14 cellular contexts compared by ENCODE assay signal in genomic region chr5:172446336-172447051, GRCh38. TPM values are rescaled to one million over a fixed set of nuclear protein-coding genes. Genes with fewer than 3 reads are reported as not detected.
A peak's percentile ranks its signal among the peaks of the same experiment; 100 is the strongest.
DNase-seq lines count a peak whose midpoint lies in the region; TF ChIP-seq lines count a peak whose summit lies in the region.
"Had no signal": no experiment of that assay in that cellular context is flagged by ENCODE, and none has a peak within 500 bp of the region (broad histone marks: within the 10 kb centered on the region; RNA-seq: fewer than 3 reads in every experiment).

No MANE protein-coding gene starts in this region.

- no peak overlapping the region for H4K8ac ChIP-seq in H9 (replicated peaks; ENCODE audit: insufficient read length, low read depth, low read length)
- peak overlapping the region; percentile 28 for H4K8ac ChIP-seq in mesenchymal stem cell (ENCODE audit: low read length)

- H3K4me1 Mint-ChIP-seq in H9 (peaks cover 32 to 50% of the 10 kb centered on the region in 2 experiments), endothelial cell (ENCODE audit: unreplicated experiment) (peaks cover 20% of the 10 kb centered on the region)
- peaks cover 12% of the 10 kb centered on the region for H3K4me1 Mint-ChIP-seq in activated T-helper 1 cell treated with anti-CD3 and anti-CD28 coated beads, Interleukin-12 subunit alpha, Interleukin-12 subunit beta, Interleukin-2, Interleukin-4 antibody, amounts not matched to agents 30 ng/mL and 10 ng/mL and 1 ng/mL, durations not matched to agents 14 hours and 24 hours and 36 hours (ENCODE audit: low read depth)

- H4K20me1 ChIP-seq in H9 (ENCODE audit: control insufficient read depth, insufficient read depth, insufficient read length) = no peaks in the 10 kb centered on the region

- peak overlapping the region in 1 of 2 experiments; percentile 63 for H3K4me3 ChIP-seq in mesenchymal stem cell (ENCODE audit: insufficient read depth in 1 of 2, low read depth in 1 of 2, low read length in 2 of 2)
- H3K4me3 ChIP-seq in stomach = peak overlapping the region in 2 of 4 donors; percentile 11 to 27

- H3K14ac ChIP-seq in H9 (ENCODE audit: insufficient read depth, low read length) (no peak overlapping the region), mesenchymal stem cell (ENCODE audit: low read length in 2 of 2) (peak overlapping the region in 1 of 2 experiments; percentile 64)

- H3K79me1 ChIP-seq in H9 (ENCODE audit: insufficient read depth, low read depth, low read length, poor library complexity, severe bottlenecking) (peaks cover 11% of the 10 kb centered on the region), mesenchymal stem cell (replicated peaks; ENCODE audit: low read length, poor library complexity, severe bottlenecking) (peaks cover 9% of the 10 kb centered on the region)

- no peak overlapping the region for H2BK15ac ChIP-seq in H9 (ENCODE audit: low read depth, low read length)
- H2BK15ac ChIP-seq in mesenchymal stem cell (ENCODE audit: low read depth, poor library complexity, severe bottlenecking) = no peak overlapping the region

- H3K4me3 Mint-ChIP-seq in H9 = no peak overlapping the region; a peak in 1 of 5 replicates
- H3K4me3 Mint-ChIP-seq in endothelial cell (ENCODE audit: unreplicated experiment) = no peak overlapping the region
- H3K4me3 Mint-ChIP-seq in activated T-helper 1 cell treated with anti-CD3 and anti-CD28 coated beads, Interleukin-12 subunit alpha, Interleukin-12 subunit beta, Interleukin-2, Interleukin-4 antibody, amounts not matched to agents 30 ng/mL and 10 ng/mL and 1 ng/mL, durations not matched to agents 14 hours and 24 hours and 36 hours = no peak overlapping the region
- H3K4me3 Mint-ChIP-seq: natural killer cell had no signal

- H3K9me3 Mint-ChIP-seq in H9 (no peaks in the 10 kb centered on the region), endothelial cell (ENCODE audit: unreplicated experiment) (no peaks in the 10 kb centered on the region)
- H3K9me3 Mint-ChIP-seq in activated T-helper 1 cell treated with anti-CD3 and anti-CD28 coated beads, Interleukin-12 subunit alpha, Interleukin-12 subunit beta, Interleukin-2, Interleukin-4 antibody, amounts not matched to agents 30 ng/mL and 10 ng/mL and 1 ng/mL, durations not matched to agents 14 hours and 24 hours and 36 hours = no peaks in the 10 kb centered on the region
- H3K9me3 Mint-ChIP-seq: natural killer cell had no signal

- TF ChIP-seq CTCF in H9 (conservative IDR thresholded peaks at IDR 0.05) = no peak
- no peak for TF ChIP-seq CTCF in endothelial cell (IDR thresholded peaks at IDR 0.05; ENCODE audit: unreplicated experiment)
- no peak for TF ChIP-seq CTCF in stomach (IDR thresholded peaks at IDR 0.05)
- TF ChIP-seq CTCF in GM10266 (IDR thresholded peaks at IDR 0.05; ENCODE audit: control insufficient read depth, insufficient read depth, low read depth, missing control alignments) = no peak

- peaks cover 15 to 41% of the 10 kb centered on the region in 2 experiments for H3K36me3 ChIP-seq in mesenchymal stem cell (ENCODE audit: control insufficient read depth in 1 of 2, insufficient read depth in 2 of 2, low read depth in 1 of 2, low read length in 2 of 2)
- peaks cover 0 to 15% (median 0%) of the 10 kb centered on the region in 4 donors for H3K36me3 ChIP-seq in stomach

- H4K91ac ChIP-seq in H9 (ENCODE audit: insufficient read length, low read depth, low read length) = no peak overlapping the region
- H4K91ac ChIP-seq in mesenchymal stem cell (ENCODE audit: low read length) = no peak overlapping the region

- H3K23me2 ChIP-seq in H9 (ENCODE audit: insufficient read length, low read depth, low read length, poor library complexity, severe bottlenecking) = no peaks in the 10 kb centered on the region

- no peak overlapping the region for H3K18ac ChIP-seq in H9 (ENCODE audit: insufficient read length, low read depth, low read length)
- no peak overlapping the region for H3K18ac ChIP-seq in mesenchymal stem cell (ENCODE audit: low read depth in 1 of 2, low read length in 2 of 2)

- H3K23ac ChIP-seq in H9 (ENCODE audit: insufficient read length, low read depth, low read length) (no peak overlapping the region), mesenchymal stem cell (ENCODE audit: low read length in 2 of 2) (no peak overlapping the region)

- DNase-seq in H9 (no peak), endothelial cell (ENCODE audit: low spot score) (no peak), mesenchymal stem cell (peak; percentile 14), stomach (no peak), Kasumi-1 (lab: John Stamatoyannopoulos, UW) (no peak), GM10266 (ENCODE audit: extremely low spot score) (no peak), C1 segment of cervical spinal cord (lab: John Stamatoyannopoulos, UW) (no peak)
- no peak for DNase-seq in activated T-helper 1 cell treated with anti-CD3 and anti-CD28 coated beads, Interleukin-12 subunit alpha, Interleukin-12 subunit beta, Interleukin-2, Interleukin-4 antibody, amounts not matched to agents 30 ng/mL and 10 ng/mL and 1 ng/mL, durations not matched to agents 14 hours and 24 hours and 36 hours (ENCODE audit: low spot score)
- DNase-seq: activated CD4-positive, alpha-beta T cell treated with anti-CD3 and anti-CD28 coated beads for 48 hours; activated T-cell treated with anti-CD3 and anti-CD28 coated beads, Interleukin-2, amount 50 U/mL, for 1 hour; Karpas-422; kidney glomerular epithelial cell; natural killer cell; NCI-H1930 had no signal

- no peak overlapping the region for H3T11ph ChIP-seq in H9 (ENCODE audit: low read length)

- no peak overlapping the region for H2BK20ac ChIP-seq in H9 (ENCODE audit: low read depth, low read length, poor library complexity, severe bottlenecking)

- no peak overlapping the region for H3K4ac ChIP-seq in H9 (ENCODE audit: low read depth, low read length)
- H3K4ac ChIP-seq in mesenchymal stem cell (ENCODE audit: low read depth in 1 of 2, low read length in 2 of 2) = no peak overlapping the region

- peaks cover 3 to 28% (median 6%) of the 10 kb centered on the region in 3 experiments; a peak in 5 of 7 replicates for H3K36me3 Mint-ChIP-seq in H9 (ENCODE audit: insufficient read depth in 1 of 3, low read depth in 3 of 3)
- no peaks in the 10 kb centered on the region for H3K36me3 Mint-ChIP-seq in endothelial cell (ENCODE audit: low read depth, unreplicated experiment)
- H3K36me3 Mint-ChIP-seq in activated T-helper 1 cell treated with anti-CD3 and anti-CD28 coated beads, Interleukin-12 subunit alpha, Interleukin-12 subunit beta, Interleukin-2, Interleukin-4 antibody, amounts not matched to agents 30 ng/mL and 10 ng/mL and 1 ng/mL, durations not matched to agents 14 hours and 24 hours and 36 hours (ENCODE audit: low read depth) = no peaks in the 10 kb centered on the region
- H3K36me3 Mint-ChIP-seq: natural killer cell had no signal

- H3K27ac Mint-ChIP-seq in H9 = peak overlapping the region; percentile 52 to 76 (median 53); a peak in 2 of 7 replicates
- peak overlapping the region; percentile 30 for H3K27ac Mint-ChIP-seq in endothelial cell (ENCODE audit: unreplicated experiment)
- H3K27ac Mint-ChIP-seq in activated T-helper 1 cell treated with anti-CD3 and anti-CD28 coated beads, Interleukin-12 subunit alpha, Interleukin-12 subunit beta, Interleukin-2, Interleukin-4 antibody, amounts not matched to agents 30 ng/mL and 10 ng/mL and 1 ng/mL, durations not matched to agents 14 hours and 24 hours and 36 hours = no peak overlapping the region
- H3K27ac Mint-ChIP-seq: natural killer cell had no signal

- H2BK12ac ChIP-seq in H9 (ENCODE audit: insufficient read length, low read depth, low read length) (no peak overlapping the region), mesenchymal stem cell (ENCODE audit: low read length in 2 of 2) (no peak overlapping the region)

- H3K9me3 ChIP-seq in H9 (ENCODE audit: control insufficient read depth, low read depth, low read length) (no peaks in the 10 kb centered on the region), mesenchymal stem cell (ENCODE audit: control insufficient read depth, low read length) (no peaks in the 10 kb centered on the region), stomach (no peaks in the 10 kb centered on the region)

- TF ChIP-seq POLR2A in stomach (IDR thresholded peaks at IDR 0.05) = no peak

- no peaks in the 10 kb centered on the region; the same call in 1 of the 2 replicates for H3K27me3 Mint-ChIP-seq in H9 (ENCODE audit: low read depth)
- H3K27me3 Mint-ChIP-seq in endothelial cell (ENCODE audit: unreplicated experiment) = peaks cover 12% of the 10 kb centered on the region
- peaks cover 32% of the 10 kb centered on the region for H3K27me3 Mint-ChIP-seq in activated T-helper 1 cell treated with anti-CD3 and anti-CD28 coated beads, Interleukin-12 subunit alpha, Interleukin-12 subunit beta, Interleukin-2, Interleukin-4 antibody, amounts not matched to agents 30 ng/mL and 10 ng/mL and 1 ng/mL, durations not matched to agents 14 hours and 24 hours and 36 hours (ENCODE audit: insufficient read depth)

- TF ChIP-seq EP300 in stomach (IDR thresholded peaks at IDR 0.05) = no peak

- H2BK120ac ChIP-seq in H9 (ENCODE audit: low read depth, low read length, poor library complexity, severe bottlenecking) (no peak overlapping the region), mesenchymal stem cell (ENCODE audit: low read depth, low read length) (no peak overlapping the region)

- no peak overlapping the region for H4K5ac ChIP-seq in H9 (ENCODE audit: insufficient read length, low read depth, low read length)

- no peak overlapping the region for H2AFZ ChIP-seq in H9 (ENCODE audit: low read length)
- no peak overlapping the region for H2AFZ ChIP-seq in mesenchymal stem cell (ENCODE audit: low read depth, low read length)

- H3K27me3 ChIP-seq in H9 (ENCODE audit: insufficient read depth, low read length) (no peaks in the 10 kb centered on the region), mesenchymal stem cell (ENCODE audit: control insufficient read depth in 1 of 2, insufficient read depth in 1 of 2, low read length in 2 of 2) (no peaks in the 10 kb centered on the region), stomach (no peaks in the 10 kb centered on the region)

- H3K4me2 ChIP-seq in H9 (ENCODE audit: insufficient read depth, insufficient read length, low read length) (no peak overlapping the region), mesenchymal stem cell (ENCODE audit: low read length, poor library complexity, severe bottlenecking) (no peak overlapping the region)

- H3K9ac ChIP-seq in H9 (ENCODE audit: extremely low read depth, insufficient read length, low read length) (no peak overlapping the region), mesenchymal stem cell (ENCODE audit: low read length) (peak overlapping the region; percentile 84)

- no peak overlapping the region for H3K27ac ChIP-seq in H9 (ENCODE audit: insufficient read length, low read depth, low read length)
- H3K27ac ChIP-seq in mesenchymal stem cell (ENCODE audit: low read length, poor library complexity, severe bottlenecking) = peak overlapping the region; percentile 44
- peak overlapping the region in 4 of 5 donors; percentile 44 to 94 (median 68) for H3K27ac ChIP-seq in stomach

- WGBS in H9 (ENCODE audit: extremely low coverage, insufficient read length, low lambda C conversion rate) = no CpG with 5 or more reads among the region's 16 CpGs
- WGBS in mesenchymal stem cell = 78% methylated on average over 16 of the region's 16 CpGs
- 37 to 65% (median 58%) methylated on average over 10 to 16 of the region's 16 CpGs for WGBS in stomach, 5 donors

- H3K4me1 ChIP-seq in H9 (ENCODE audit: insufficient read depth, low read length) (0 out of 2 replicates have a peak, but pooled peaks cover 4% of the 10 kb centered on the region), mesenchymal stem cell (ENCODE audit: control insufficient read depth, insufficient read depth, low read depth, low read length) (peaks cover 54% of the 10 kb centered on the region), stomach (peaks cover 33 to 96% (median 62%) of the 10 kb centered on the region in 4 donors)

- H2BK5ac ChIP-seq in H9 (ENCODE audit: insufficient read length, low read length) = no peak overlapping the region
- no peak overlapping the region for H2BK5ac ChIP-seq in mesenchymal stem cell (ENCODE audit: low read depth, low read length, poor library complexity, severe bottlenecking)

- peaks cover 14% of the 10 kb centered on the region; the same call in 1 of the 2 replicates for H3K79me2 ChIP-seq in H9 (ENCODE audit: insufficient read depth, low read length)

- intact Hi-C loops in stomach (cut with DNase I; ENCODE audit: low total_unique reads) = no loop called here
- intact Hi-C loops in activated T-helper 1 cell treated with anti-CD3 and anti-CD28 coated beads, Interleukin-12 subunit alpha, Interleukin-12 subunit beta, Interleukin-2, Interleukin-4 antibody, amounts not matched to agents 30 ng/mL and 10 ng/mL and 1 ng/mL, durations not matched to agents 14 hours and 24 hours and 36 hours (cut with micrococcal nuclease) = no loop called here

- no peak overlapping the region for H2AK5ac ChIP-seq in H9 (ENCODE audit: insufficient read length, low read length)
- H2AK5ac ChIP-seq in mesenchymal stem cell (ENCODE audit: low read length, severe bottlenecking) = no peak overlapping the region

- H3K56ac ChIP-seq in H9 (ENCODE audit: insufficient read length, low read depth, low read length) = no peak overlapping the region

RNA-seq across cellular contexts. Expression of gene SH3PXD2B, which starts 7.8 kb away (rescaled TPM):
- 48.1 and 49.0 TPM in 2 replicates for total RNA-seq in H9 (2021)
- 74.1 TPM for total RNA-seq in endothelial cell (ENCODE audit: unreplicated experiment)
- 25.7 TPM for polyA plus RNA-seq in mesenchymal stem cell (2013, experiment 1 of 2)
- polyA plus RNA-seq in mesenchymal stem cell (2013, experiment 2 of 2) = 23.0 TPM
- 10 to 100 TPM in 4 of 5 donors, 1 to 10 TPM in 1; 7.2 to 63.0 (median 35.1) TPM for total RNA-seq in stomach
- 10 to 100 TPM in 1 of 3 donors, 1 to 10 TPM in 2; 6.7 to 15.8 (median 7.4) TPM for polyA plus RNA-seq in stomach
- 0.26 and 0.32 TPM in 2 replicates for total RNA-seq in activated T-helper 1 cell treated with anti-CD3 and anti-CD28 coated beads, Interleukin-12 subunit alpha, Interleukin-12 subunit beta, Interleukin-2, Interleukin-4 antibody, amounts not matched to agents 30 ng/mL and 10 ng/mL and 1 ng/mL, durations not matched to agents 14 hours and 24 hours and 36 hours
